8 cellular contexts compared by ENCODE assay signal in genomic region chr2:74554821-74555531, GRCh38. TPM values are rescaled to one million over a fixed set of nuclear protein-coding genes. Genes with fewer than 3 reads are reported as not detected.
DNase-seq lines count a peak whose midpoint lies in the region; ATAC-seq, FAIRE-seq and TF ChIP-seq lines count a peak whose summit lies in the region.

No MANE protein-coding gene starts in this region.

- WGBS in ovary, 3 donors: 0 to 5% (median 3%) methylated on average over 26 to 58 of the region's 58 CpGs

- peaks cover 9% of the 10 kb centered on the region for H3K36me3 Mint-ChIP-seq in glutamatergic neuron (ENCODE audit: unreplicated experiment)

- TF ChIP-seq POLR2A in ovary (IDR thresholded peaks at IDR 0.05): no peak

- H3K36me3 ChIP-seq in ovary: no peaks in the 10 kb centered on the region

- TF ChIP-seq CTCF in GM10248 (IDR thresholded peaks at IDR 0.05; ENCODE audit: control extremely low read depth, extremely low read depth, low read depth, missing control alignments) (no peak), glutamatergic neuron (IDR thresholded peaks at IDR 0.05; ENCODE audit: partially characterized antibody, unreplicated experiment) (no peak), ovary (IDR thresholded peaks at IDR 0.05) (no peak), D721Med (IDR thresholded peaks at IDR 0.05; ENCODE audit: insufficient read depth, missing control alignments) (no peak)

- POLR2A ChIA-PET in GM10248 (lab: Yijun Ruan, JAX): no interaction called here

- H3K27ac ChIP-seq in ovary: peak overlapping the region; percentile 73 to 88

- peaks cover 32% of the 10 kb centered on the region for H3K27me3 Mint-ChIP-seq in glutamatergic neuron (ENCODE audit: unreplicated experiment)

- H3K4me1 Mint-ChIP-seq in glutamatergic neuron (ENCODE audit: low read depth, unreplicated experiment): peaks cover 24% of the 10 kb centered on the region

- DNase-seq in GM10248 (ENCODE audit: extremely low spot score): peak; percentile 66
- peak; percentile 31 for DNase-seq in NAMALWA (ENCODE audit: low spot score)
- DNase-seq in activated effector memory CD4-positive, alpha-beta T cell treated with Interleukin-2 at 50 U/mL for 16 hours: peak; percentile 19
- peak; percentile 63 for DNase-seq in glutamatergic neuron
- peak; percentile 46 to 71 (median 55) for DNase-seq in ovary
- DNase-seq in putamen (ENCODE audit: low spot score): no peak
- DNase-seq in D721Med (ENCODE audit: insufficient read length, low spot score): no peak

- no peaks in the 10 kb centered on the region for H3K27me3 ChIP-seq in ovary

- intact Hi-C loops in ovary (cut with DNase I): no loop called here

- H3K4me3 ChIP-seq in ovary: peak overlapping the region; percentile 92

- H3K9me3 ChIP-seq in ovary: no peaks in the 10 kb centered on the region

- no peak overlapping the region for H3K27ac Mint-ChIP-seq in glutamatergic neuron (ENCODE audit: unreplicated experiment)

- ATAC-seq in GM21825 (IDR thresholded peaks at IDR 0.05; ENCODE audit: unreplicated experiment): peak; percentile 34

- H3K9me3 Mint-ChIP-seq in glutamatergic neuron (ENCODE audit: unreplicated experiment): peaks cover 14% of the 10 kb centered on the region

- no peak for FAIRE-seq in D721Med (lab: Jason Lieb, UNC)

- TF ChIP-seq EP300 in ovary (IDR thresholded peaks at IDR 0.05): no peak

- peak overlapping the region; percentile 92 for H3K4me3 Mint-ChIP-seq in glutamatergic neuron (ENCODE audit: unreplicated experiment)

- CTCF ChIA-PET in GM10248 (lab: Yijun Ruan, JAX): interaction anchor here (0.9 to 3.8 kb wide), 6 partner anchors 10 to 33 kb away, joined by 3 to 26 read pairs (median 4); no protein-coding TSS in a partner anchor

- peaks cover 5% of the 10 kb centered on the region for H3K4me1 ChIP-seq in ovary (ENCODE audit: insufficient read depth)

RNA-seq across cellular contexts. Expression of gene DOK1, which starts 0.5 kb away (rescaled TPM):
- total RNA-seq in glutamatergic neuron (ENCODE audit: unreplicated experiment) (14.0 TPM), ovary (10 to 100 TPM in 6 of 7 donors, 1 to 10 TPM in 1; 9.4 to 16.0 (median 13.6) TPM)
- 10 to 100 TPM in 1 of 2 donors, 1 to 10 TPM in 1; 6.5 to 11.8 TPM for polyA plus RNA-seq in ovary

RNA-seq across cellular contexts. Expression of gene LOXL3, which starts 1.2 kb away (rescaled TPM):
- 64.2 TPM for total RNA-seq in glutamatergic neuron (ENCODE audit: unreplicated experiment)
- 1 to 10 TPM; 2.3 to 5.9 (median 4.4) TPM for total RNA-seq in ovary
- polyA plus RNA-seq in ovary: 1 to 10 TPM; 3.7 to 8.5 TPM

RNA-seq across cellular contexts. Expression of gene HTRA2, which starts 25.2 kb away (rescaled TPM):
- total RNA-seq in glutamatergic neuron (ENCODE audit: unreplicated experiment): 46.7 TPM
- total RNA-seq in ovary: 10 to 100 TPM; 28.7 to 47.6 (median 36.4) TPM
- 10 to 100 TPM; 37.5 to 38.9 TPM for polyA plus RNA-seq in ovary

RNA-seq across cellular contexts. Expression of gene AUP1, which starts 25.5 kb away (rescaled TPM):
- 99.5 TPM for total RNA-seq in glutamatergic neuron (ENCODE audit: unreplicated experiment)
- 100 to 1,000 TPM in 1 of 7 donors, 10 to 100 TPM in 6; 57.1 to 101 (median 70.4) TPM for total RNA-seq in ovary
- 10 to 100 TPM; 65.8 to 87.1 TPM for polyA plus RNA-seq in ovary

RNA-seq across cellular contexts. Expression of gene DQX1, which starts 28.9 kb away (rescaled TPM):
- total RNA-seq in glutamatergic neuron (ENCODE audit: unreplicated experiment): 0.91 TPM
- total RNA-seq in ovary: 1 to 10 TPM in 1 of 7 donors, under 1 TPM in 2, not detected in 4; 0.20 to 1.1 (median 0.24) TPM
- under 1 TPM in 1 of 2 donors, not detected in 1; 0.06 TPM for polyA plus RNA-seq in ovary

Comparison
In these comparisons a context has a peak if more than half of its experiments do, and no peak if none do; other contexts are left out.
1. DNase-seq: peak in GM10248 (single experiment), NAMALWA (single experiment), activated effector memory CD4-positive, alpha-beta T cell treated with Interleukin-2 at 50 U/mL for 16 hours (single experiment), glutamatergic neuron (single experiment) and ovary (5 of 5); none in putamen (single experiment) and D721Med (single experiment).